ENCODE assay signal across 20 cellular contexts in the genomic region with DNA sequence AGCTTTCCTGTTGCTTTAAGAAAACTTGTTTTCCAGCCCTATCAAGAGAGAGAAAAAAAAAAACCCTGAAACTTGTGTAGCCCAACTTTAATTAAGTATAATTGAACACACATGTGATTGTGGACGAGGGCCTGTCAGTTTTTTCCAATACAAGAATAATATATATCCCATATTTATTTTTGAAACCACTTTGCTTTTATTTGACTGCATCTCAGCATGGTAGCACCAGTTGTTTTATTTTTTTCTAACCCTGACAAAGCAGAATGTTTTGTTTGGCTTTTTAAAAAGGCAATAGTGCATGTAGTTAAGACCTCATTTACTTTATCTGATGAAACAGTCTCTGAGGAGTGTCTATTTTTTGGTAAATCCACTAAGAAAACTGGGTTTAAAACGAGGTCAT.
DNase-seq lines count a peak whose midpoint lies in the region; ATAC-seq, FAIRE-seq and TF ChIP-seq lines count a peak whose summit lies in the region.
"Had no signal": no experiment of that assay in that cellular context is flagged by ENCODE, and none has a peak within 500 bp of the region (broad histone marks: within the 10 kb centered on the region; RNA-seq: fewer than 3 reads in every experiment).

No MANE protein-coding gene starts in this region.

- no peak for TF ChIP-seq CTCF in heart left ventricle (IDR thresholded peaks at IDR 0.05)
- TF ChIP-seq CTCF in type B pancreatic cell (conservative IDR thresholded peaks at IDR 0.05) = no peak

- 62 to 78% (median 69%) methylated on average over 2 of the region's 2 CpGs for WGBS in heart left ventricle, 4 donors

- peak overlapping the region; percentile 45 for H3K4me3 Mint-ChIP-seq in type B pancreatic cell
- no peak overlapping the region for H3K4me3 Mint-ChIP-seq in stimulated activated naive CD8-positive, alpha-beta T cell treated with anti-CD3 and anti-CD28 coated beads, Interleukin-15, amount 100 ng/mL, for 72 hours
- H3K4me3 Mint-ChIP-seq: CD8-positive, alpha-beta T cell had no signal

- intact Hi-C loops in left ventricle myocardium superior (cut with micrococcal nuclease) = no loop called here
- intact Hi-C loops in heart left ventricle (cut with DNase I) = loop anchor here in 2 of 10 donors (5.0 to 10.0 kb wide), 2 partner anchors 793 to 795 kb away; no protein-coding TSS in a partner anchor

- no peaks in the 10 kb centered on the region for H3K27me3 ChIP-seq in heart left ventricle
- H3K27me3 ChIP-seq: ovary, sigmoid colon, SJSA1 had no signal

- no peak overlapping the region for H3K4me3 ChIP-seq in heart left ventricle
- H3K4me3 ChIP-seq: K562, ovary, sigmoid colon, SJSA1 had no signal

- no peak for TF ChIP-seq POLR2A in heart left ventricle (IDR thresholded peaks at IDR 0.05)

- peaks cover 0 to 17% (median 0%) of the 10 kb centered on the region in 12 donors for H3K4me1 ChIP-seq in heart left ventricle
- H3K4me1 ChIP-seq: sigmoid colon, SJSA1 had no signal

- ATAC-seq in left ventricle myocardium superior (peak; percentile 35), heart left ventricle (no peak), GM21360 (IDR thresholded peaks at IDR 0.05; ENCODE audit: unreplicated experiment) (no peak)
- ATAC-seq in stimulated activated naive CD8-positive, alpha-beta T cell treated with anti-CD3 and anti-CD28 coated beads, Interleukin-15, amount 100 ng/mL, for 72 hours = no peak
- ATAC-seq: CD8-positive, alpha-beta T cell; K562 had no signal

- H3K9me3 ChIP-seq in heart left ventricle = peaks cover 0 to 2% (median 0%) of the 10 kb centered on the region in 12 donors
- H3K9me3 ChIP-seq: ovary, sigmoid colon, SJSA1 had no signal

- no peaks in the 10 kb centered on the region for H3K36me3 ChIP-seq in heart left ventricle
- H3K36me3 ChIP-seq: ovary, sigmoid colon, SJSA1 had no signal

- H3K9me3 Mint-ChIP-seq in type B pancreatic cell = no peaks in the 10 kb centered on the region
- H3K9me3 Mint-ChIP-seq in stimulated activated naive CD8-positive, alpha-beta T cell treated with anti-CD3 and anti-CD28 coated beads, Interleukin-15, amount 100 ng/mL, for 72 hours = no peaks in the 10 kb centered on the region
- H3K9me3 Mint-ChIP-seq: CD8-positive, alpha-beta T cell had no signal

- peaks cover 19% of the 10 kb centered on the region for H3K4me1 Mint-ChIP-seq in type B pancreatic cell (ENCODE audit: unreplicated experiment)
- peaks cover 5% of the 10 kb centered on the region for H3K4me1 Mint-ChIP-seq in stimulated activated naive CD8-positive, alpha-beta T cell treated with anti-CD3 and anti-CD28 coated beads, Interleukin-15, amount 100 ng/mL, for 72 hours

- FAIRE-seq in endometrium (lab: Jason Lieb, UNC) = peak; percentile 98
- FAIRE-seq: GM12891, K562 had no signal

- H3K36me3 Mint-ChIP-seq in type B pancreatic cell = peaks cover under 1% of the 10 kb centered on the region

- H3K27ac Mint-ChIP-seq in type B pancreatic cell = peak overlapping the region; percentile 4
- peak overlapping the region in 1 of 2 donors; percentile 65 for H3K27ac Mint-ChIP-seq in stimulated activated naive CD8-positive, alpha-beta T cell treated with anti-CD3 and anti-CD28 coated beads, Interleukin-15, amount 100 ng/mL, for 72 hours
- H3K27ac Mint-ChIP-seq: CD8-positive, alpha-beta T cell had no signal

- H3K27me3 Mint-ChIP-seq in type B pancreatic cell = no peaks in the 10 kb centered on the region
- no peaks in the 10 kb centered on the region for H3K27me3 Mint-ChIP-seq in stimulated activated naive CD8-positive, alpha-beta T cell treated with anti-CD3 and anti-CD28 coated beads, Interleukin-15, amount 100 ng/mL, for 72 hours

- DNase-seq in left ventricle myocardium superior = no peak
- DNase-seq in heart left ventricle = no peak
- peak; percentile 87 for DNase-seq in NCI-H69 (lab: John Stamatoyannopoulos, UW)
- DNase-seq in type B pancreatic cell (ENCODE audit: extremely low spot score, unreplicated experiment) = no peak
- no peak for DNase-seq in stimulated activated naive CD8-positive, alpha-beta T cell treated with anti-CD3 and anti-CD28 coated beads, Interleukin-15, amount 100 ng/mL, for 72 hours
- no peak for DNase-seq in C1 segment of cervical spinal cord (lab: John Stamatoyannopoulos, UW)
- DNase-seq: activated CD4-positive, alpha-beta T cell treated with anti-CD3 and anti-CD28 coated beads for 1 hour; activated gamma-delta T cell; aorta; CD8-positive, alpha-beta T cell; GOT3; NCI-H1048; ovary; sigmoid colon; substantia nigra had no signal

- H3K27ac ChIP-seq in heart left ventricle = peak overlapping the region in 1 of 12 donors; percentile 4
- H3K27ac ChIP-seq: ovary, sigmoid colon, SJSA1 had no signal
